Comparison of ENCODE assay signal across 8 cellular contexts in genomic region chr3:122679085-122679466, GRCh38. TPM values are rescaled to one million over a fixed set of nuclear protein-coding genes. Genes with fewer than 3 reads are reported as not detected.
DNase-seq lines count a peak whose midpoint lies in the region; ATAC-seq and TF ChIP-seq lines count a peak whose summit lies in the region.

No MANE protein-coding gene starts in this region.

- CTCF ChIA-PET in HEK293T (lab: Yijun Ruan, JAX): interaction anchor here (0.6 to 2.8 kb wide), 12 partner anchors 10 to 612 kb away, joined by 3 to 15 read pairs (median 4); partner anchors contain the start of genes DTX3L and PARP9

- peak; percentile 65 to 89 (median 68) for TF ChIP-seq CTCF in ascending aorta (IDR thresholded peaks at IDR 0.05)
- peak; percentile 89 for TF ChIP-seq CTCF in hepatocyte (IDR thresholded peaks at IDR 0.05; ENCODE audit: poor library complexity)
- peak; percentile 81 for TF ChIP-seq CTCF in retinal pigment epithelial cell (conservative IDR thresholded peaks at IDR 0.05; ENCODE audit: low read depth, low read length)

- H3K4me3 ChIP-seq in ascending aorta (peak overlapping the region; percentile 90 to 96), hepatocyte (no peak overlapping the region), retinal pigment epithelial cell (ENCODE audit: low read length) (peak overlapping the region; percentile 23)

- DNase-seq in DMS114 treated with DMSO at 0.1 percent for 48 hours (lab: John Stamatoyannopoulos, UW; ENCODE audit: unreplicated experiment) (peak; percentile 79), HEK293T (ENCODE audit: extremely low spot score) (peak; percentile 74), NCI-H146 treated with DMSO at 0.1 percent for 48 hours (lab: John Stamatoyannopoulos, UW; ENCODE audit: unreplicated experiment) (peak; percentile 78), T-helper 2 cell (peak; percentile 44 to 86 (median 70)), ascending aorta (ENCODE audit: low spot score in 2 of 2) (peak in 1 of 2 donors; percentile 90), hepatocyte (ENCODE audit: low spot score) (peak; percentile 85), retinal pigment epithelial cell (ENCODE audit: low read depth) (no peak)

- peaks cover 29% of the 10 kb centered on the region for H3K79me2 ChIP-seq in hepatocyte

- no peaks in the 10 kb centered on the region for H3K9me2 ChIP-seq in hepatocyte (replicated peaks; ENCODE audit: insufficient read depth)

- H2AFZ ChIP-seq in hepatocyte: peak overlapping the region; percentile 100

- intact Hi-C loops in ascending aorta (cut with DNase I): loop anchor here (1.0 to 2.0 kb wide), 4 partner anchors 115 to 1132 kb away; partner anchors contain the start of genes DTX3L and PARP9

- WGBS in hepatocyte (ENCODE audit: low lambda C conversion rate, missing lambda C conversion rate): 5% methylated on average over 7 of the region's 7 CpGs

- H3K4me1 ChIP-seq in ascending aorta: peaks cover 0 to 23% of the 10 kb centered on the region in 2 donors
- peaks cover 22% of the 10 kb centered on the region for H3K4me1 ChIP-seq in hepatocyte (ENCODE audit: insufficient read depth)

- H3K9me3 ChIP-seq in ascending aorta (no peaks in the 10 kb centered on the region), hepatocyte (ENCODE audit: low read depth) (no peaks in the 10 kb centered on the region)

- POLR2A ChIA-PET in HEK293T (lab: Yijun Ruan, JAX): interaction anchor here (1.3 to 1.8 kb wide), 3 partner anchors 114 to 263 kb away, joined by 3 to 10 read pairs (median 4); partner anchors contain the start of genes DTX3L, KPNA1, PARP9 and WDR5B

- no peak for ATAC-seq in GM18858 (IDR thresholded peaks at IDR 0.05; ENCODE audit: unreplicated experiment)

- H3K4me2 ChIP-seq in hepatocyte: peak overlapping the region; percentile 91

- peak overlapping the region; percentile 98 for H3K27ac ChIP-seq in ascending aorta
- H3K27ac ChIP-seq in hepatocyte: peak overlapping the region; percentile 89

- H3K27me3 ChIP-seq in ascending aorta (no peaks in the 10 kb centered on the region), hepatocyte (no peaks in the 10 kb centered on the region)

- H4K20me1 ChIP-seq in hepatocyte (ENCODE audit: insufficient read depth, poor library complexity, severe bottlenecking): no peaks in the 10 kb centered on the region

- no peaks in the 10 kb centered on the region for H3K36me3 ChIP-seq in ascending aorta
- no peaks in the 10 kb centered on the region for H3K36me3 ChIP-seq in hepatocyte (replicated peaks; ENCODE audit: insufficient read depth, low read depth)

TF ChIP-seq in HEK293T, 16 proteins besides CTCF, POLR2A, EP300 and RAD21:
- no peak for TF ChIP-seq L3MBTL2 (conservative IDR thresholded peaks at IDR 0.05)
- TF ChIP-seq ARNT (IDR thresholded peaks at IDR 0.05): no peak
- TF ChIP-seq NFRKB (IDR thresholded peaks at IDR 0.05): no peak
- TF ChIP-seq FOXA1 (IDR thresholded peaks at IDR 0.05): no peak
- no peak for TF ChIP-seq HDGF (IDR thresholded peaks at IDR 0.05; ENCODE audit: borderline replicate concordance)
- TF ChIP-seq SUZ12 (IDR thresholded peaks at IDR 0.05): no peak
- TF ChIP-seq BHLHE40 (IDR thresholded peaks at IDR 0.05; ENCODE audit: borderline replicate concordance): no peak
- TF ChIP-seq LEF1 (IDR thresholded peaks at IDR 0.05; ENCODE audit: borderline replicate concordance): no peak
- TF ChIP-seq SP1 (IDR thresholded peaks at IDR 0.05): no peak
- no peak for TF ChIP-seq FOXK2 (IDR thresholded peaks at IDR 0.05)
- no peak for TF ChIP-seq ZNF384 (IDR thresholded peaks at IDR 0.05)
- TF ChIP-seq FOXM1 (IDR thresholded peaks at IDR 0.05; ENCODE audit: borderline replicate concordance): no peak
- TF ChIP-seq CTBP1 (IDR thresholded peaks at IDR 0.05; ENCODE audit: borderline replicate concordance): no peak
- TF ChIP-seq PKNOX1 (IDR thresholded peaks at IDR 0.05): no peak

RNA-seq across cellular contexts. Expression of gene PARP14, which starts 1.6 kb away (rescaled TPM):
- total RNA-seq in ascending aorta (58.8 TPM), hepatocyte (27.7 and 33.1 TPM in 2 replicates)
- polyA plus RNA-seq in hepatocyte: 8.5 TPM in 2 replicates
